In the genomic region with DNA sequence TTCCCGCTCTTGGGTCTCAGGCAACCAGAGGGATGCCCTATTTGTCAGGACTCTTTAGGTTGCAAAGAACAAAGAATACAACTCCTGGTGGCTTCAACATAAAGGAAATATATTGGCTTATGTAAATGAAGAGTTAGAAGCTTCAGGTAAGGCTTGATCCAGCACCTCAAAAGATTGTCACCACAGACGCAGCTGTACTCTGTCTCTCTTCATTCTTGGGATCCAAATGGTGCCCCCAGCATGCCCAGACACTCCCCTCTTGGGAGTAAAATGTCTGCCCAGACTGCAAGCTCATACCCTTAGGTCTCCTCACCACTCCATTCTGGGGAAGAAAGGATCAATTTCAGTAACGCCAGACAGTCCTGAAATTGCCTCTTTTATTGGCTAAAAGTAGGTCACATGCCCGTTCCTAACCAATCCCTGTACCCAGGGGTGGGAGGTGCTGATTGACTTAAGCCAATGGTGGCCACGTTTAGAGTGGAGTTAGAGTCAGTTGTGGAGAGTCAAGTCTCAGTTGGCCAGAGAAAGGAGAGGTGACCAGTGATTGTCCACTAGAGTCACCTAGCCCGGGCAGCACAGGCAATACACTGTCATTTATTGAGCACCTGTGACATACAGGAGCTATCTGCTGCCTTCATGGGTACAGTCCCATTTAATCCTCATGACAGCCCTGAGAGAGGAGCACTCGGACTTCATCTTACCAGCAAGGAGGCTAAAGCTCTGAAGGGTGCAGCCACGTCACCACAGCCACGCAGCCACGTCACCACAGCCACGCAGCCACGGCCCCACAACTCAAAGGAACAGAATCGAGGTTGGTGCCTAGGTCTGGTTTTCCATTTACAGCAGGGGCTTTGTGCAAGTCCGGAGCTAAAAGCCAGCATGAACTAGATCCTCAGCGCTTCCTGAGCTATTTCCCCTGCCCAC, we compare ENCODE assay signal across 13 cellular contexts. TPM values are rescaled to one million over a fixed set of nuclear protein-coding genes. Genes with fewer than 3 reads are reported as not detected.
A peak's percentile ranks its signal among the peaks of the same experiment; 100 is the strongest.
DNase-seq lines count a peak whose midpoint lies in the region; ATAC-seq, FAIRE-seq and TF ChIP-seq lines count a peak whose summit lies in the region.
"Had no signal": no experiment of that assay in that cellular context is flagged by ENCODE, and none has a peak within 500 bp of the region (broad histone marks: within the 10 kb centered on the region; RNA-seq: fewer than 3 reads in every experiment).

No MANE protein-coding gene starts in this region.

- TF ChIP-seq CTCF in A549 (IDR thresholded peaks at IDR 0.05) = no peak
- no peak for TF ChIP-seq CTCF in brain (conservative IDR thresholded peaks at IDR 0.05)
- no peak for TF ChIP-seq CTCF in osteoblast (IDR thresholded peaks at IDR 0.05; ENCODE audit: extremely low read depth, low read depth, low read length)

- no peak overlapping the region for H3K4me2 ChIP-seq in A549
- no peak overlapping the region for H3K4me2 ChIP-seq in osteoblast (ENCODE audit: insufficient read depth, low read length)
- H3K4me2 ChIP-seq: BLaER1, PC-9 had no signal

- H3K27me3 ChIP-seq in H7 (ENCODE audit: control insufficient read depth, insufficient read depth, low read length) = no peaks in the 10 kb centered on the region
- peaks cover 21% of the 10 kb centered on the region for H3K27me3 ChIP-seq in osteoblast (ENCODE audit: insufficient read depth, low read length)
- H3K27me3 ChIP-seq: BLaER1 had no signal

- H3K9me3 Mint-ChIP-seq in brain = peaks cover 7 to 18% (median 12%) of the 10 kb centered on the region in 5 experiments

- H3K27me3 Mint-ChIP-seq in brain = peaks cover 12% of the 10 kb centered on the region

- H3K4me1 Mint-ChIP-seq in brain = peaks cover 9% of the 10 kb centered on the region

- TF ChIP-seq POLR2A in A549 (IDR thresholded peaks at IDR 0.05; ENCODE audit: low read length) = no peak

- H3K36me3 ChIP-seq in H7 (replicated peaks; ENCODE audit: control insufficient read depth, insufficient read depth, low read length) (no peaks in the 10 kb centered on the region), osteoblast (ENCODE audit: insufficient read depth, low read length) (no peaks in the 10 kb centered on the region)
- H3K36me3 ChIP-seq: BLaER1 had no signal

- no peak for TF ChIP-seq RAD21 in A549 (conservative IDR thresholded peaks at IDR 0.05 in 1 of 2, IDR thresholded peaks at IDR 0.05 in 1 of 2)

- H3K27ac Mint-ChIP-seq in brain = peak overlapping the region in 3 of 5 experiments; percentile 15 to 69 (median 50)

- H3K4me3 ChIP-seq in A549 (no peak overlapping the region), H7 (ENCODE audit: insufficient read depth, low read depth, low read length) (no peak overlapping the region), osteoblast (ENCODE audit: insufficient read depth, low read length) (no peak overlapping the region)
- H3K4me3 ChIP-seq: BLaER1, PC-9 had no signal

- no peaks in the 10 kb centered on the region for H3K79me2 ChIP-seq in osteoblast (ENCODE audit: insufficient read depth, low read length)

- WGBS in A549 (ENCODE audit: missing lambda C conversion rate) = 66% methylated on average over 15 of the region's 15 CpGs

- POLR2A ChIA-PET in A549 (lab: Yijun Ruan, JAX) = no interaction called here

- H3K27ac ChIP-seq in A549 (no peak overlapping the region), osteoblast (ENCODE audit: low read depth, low read length) (no peak overlapping the region)
- H3K27ac ChIP-seq: BLaER1, PC-9 had no signal

- H3K4me3 Mint-ChIP-seq in brain = peak overlapping the region in 1 of 5 experiments; percentile 9

- ATAC-seq in A549 = peak in 1 of 2 experiments; percentile 49; a peak in 3 of 6 replicates
- ATAC-seq in HG02852 (IDR thresholded peaks at IDR 0.05; ENCODE audit: unreplicated experiment) = no peak

- CTCF ChIA-PET in A549 (lab: Yijun Ruan, JAX) = interaction anchor here (1.4 to 2.1 kb wide), 3 partner anchors 39 to 223 kb away, joined by 4 to 9 read pairs (median 7); no protein-coding TSS in a partner anchor

- peaks cover 2% of the 10 kb centered on the region for H3K36me3 Mint-ChIP-seq in brain

- peaks cover 4% of the 10 kb centered on the region; the same call in 2 of the 3 replicates for H3K9me3 ChIP-seq in A549
- no peaks in the 10 kb centered on the region for H3K9me3 ChIP-seq in osteoblast (ENCODE audit: low read depth, low read length)

- DNase-seq in A549 (ENCODE audit: low read depth in 1 of 2, low spot score in 1 of 2) (no peak), H7 (peak; percentile 42), osteoblast (ENCODE audit: insufficient read length, low spot score, missing footprints) (peak; percentile 91), NCI-H2081 treated with DMSO at 0.1 percent for 48 hours (lab: John Stamatoyannopoulos, UW) (no peak), NOMO-1 (lab: John Stamatoyannopoulos, UW; ENCODE audit: unreplicated experiment in 2 of 2) (no peak)
- DNase-seq: GF-D8, NCI-H2107, NCI-H345, NCI-H526 treated with DMSO at 0.1 percent for 48 hours, PC-9 had no signal

- TF ChIP-seq EP300 in A549 (IDR thresholded peaks at IDR 0.05) = no peak

- no peak for FAIRE-seq in A549 (lab: Jason Lieb, UNC)

- no peak overlapping the region for H2AFZ ChIP-seq in osteoblast (ENCODE audit: low read length)
- H2AFZ ChIP-seq: PC-9 had no signal

- H4K20me1 ChIP-seq in osteoblast (ENCODE audit: insufficient read depth, low read length) = no peaks in the 10 kb centered on the region
- H4K20me1 ChIP-seq: BLaER1 had no signal

- no peaks in the 10 kb centered on the region for H3K4me1 ChIP-seq in A549
- no peaks in the 10 kb centered on the region for H3K4me1 ChIP-seq in osteoblast (ENCODE audit: insufficient read depth, low read length)

TF ChIP-seq in A549, 52 proteins besides CTCF, POLR2A, EP300 and RAD21:
- no peak for TF ChIP-seq CHD2 (IDR thresholded peaks at IDR 0.05; ENCODE audit: low read length, partially characterized antibody)
- TF ChIP-seq, protein P1, sequence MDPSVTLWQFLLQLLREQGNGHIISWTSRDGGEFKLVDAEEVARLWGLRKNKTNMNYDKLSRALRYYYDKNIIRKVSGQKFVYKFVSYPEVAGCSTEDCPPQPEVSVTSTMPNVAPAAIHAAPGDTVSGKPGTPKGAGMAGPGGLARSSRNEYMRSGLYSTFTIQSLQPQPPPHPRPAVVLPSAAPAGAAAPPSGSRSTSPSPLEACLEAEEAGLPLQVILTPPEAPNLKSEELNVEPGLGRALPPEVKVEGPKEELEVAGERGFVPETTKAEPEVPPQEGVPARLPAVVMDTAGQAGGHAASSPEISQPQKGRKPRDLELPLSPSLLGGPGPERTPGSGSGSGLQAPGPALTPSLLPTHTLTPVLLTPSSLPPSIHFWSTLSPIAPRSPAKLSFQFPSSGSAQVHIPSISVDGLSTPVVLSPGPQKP (IDR thresholded peaks at IDR 0.05; ENCODE audit: low read depth, low read length) = no peak
- TF ChIP-seq, protein P2, sequence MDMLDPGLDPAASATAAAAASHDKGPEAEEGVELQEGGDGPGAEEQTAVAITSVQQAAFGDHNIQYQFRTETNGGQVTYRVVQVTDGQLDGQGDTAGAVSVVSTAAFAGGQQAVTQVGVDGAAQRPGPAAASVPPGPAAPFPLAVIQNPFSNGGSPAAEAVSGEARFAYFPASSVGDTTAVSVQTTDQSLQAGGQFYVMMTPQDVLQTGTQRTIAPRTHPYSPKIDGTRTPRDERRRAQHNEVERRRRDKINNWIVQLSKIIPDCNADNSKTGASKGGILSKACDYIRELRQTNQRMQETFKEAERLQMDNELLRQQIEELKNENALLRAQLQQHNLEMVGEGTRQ (IDR thresholded peaks at IDR 0.05) = peak; percentile 71
TF ChIP-seq in A549: peak in this region for 1.

RNA-seq across cellular contexts. Expression of a gene that starts 19.7 kb away (rescaled TPM):
- 1.4 and 1.5 TPM in 2 replicates for polyA plus RNA-seq in A549 (2011; rRNA removed)
- 1.3 and 1.8 TPM in 2 replicates for polyA plus RNA-seq in A549 (2012; cell fraction: cytosol; rRNA removed)
- polyA plus RNA-seq in A549 (2012; cell fraction: nucleus; rRNA removed) = 4.1 and 5.1 TPM in 2 replicates
- 1.9 to 3.7 TPM (median 2.3 TPM) in 3 replicates for polyA plus RNA-seq in A549 (2017; fragmentation: RNase III; extraction: RNeasy Plus Mini Kit Qiagen cat#74134 plus additional on column Dnase treatment)
- 0.54 and 1.1 TPM in 2 replicates for polyA minus RNA-seq in A549 (2011; rRNA and poly(A)+ RNA removed)
- 1.3 and 3.3 TPM in 2 replicates for total RNA-seq in H7 (2014; rRNA removed; shearing (Covaris generic))
- polyA plus RNA-seq in brain (ENCODE audit: insufficient read depth, low read depth, low replicate concordance) = 19.3 TPM
- 1.1 TPM in 1 of 2 replicates, not detected in the other for total RNA-seq in osteoblast
- total RNA-seq: PC-9 had no signal

Comparison
In these comparisons a context has a peak if more than half of its experiments do, and no peak if none do; other contexts are left out.
1. DNase-seq: peak in H7 (single experiment) and osteoblast (single experiment); none in A549 (0 of 2), NCI-H2081 treated with DMSO at 0.1 percent for 48 hours (single experiment) and NOMO-1 (0 of 2).